28 cellular contexts compared by ENCODE assay signal in the genomic region with DNA sequence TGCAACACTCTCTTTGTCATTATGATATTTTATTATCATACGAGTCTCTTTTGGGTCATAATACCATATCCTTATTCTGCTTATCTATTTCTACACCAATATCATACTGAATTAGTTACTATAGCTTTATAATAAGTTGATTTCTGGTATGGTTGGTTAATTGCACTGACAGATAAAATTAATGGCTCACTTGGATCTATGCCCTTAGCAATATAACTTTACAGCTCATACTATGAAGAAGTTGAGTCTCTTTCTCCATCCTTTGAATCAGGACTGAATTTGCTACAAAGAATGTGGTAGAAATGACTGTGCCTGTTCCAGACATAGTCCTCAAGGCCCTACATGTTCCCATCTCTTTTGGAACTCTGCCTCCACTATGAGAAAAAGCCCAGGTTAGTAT.
"Had no signal": no experiment of that assay in that cellular context is flagged by ENCODE, and none has a peak within 500 bp of the region (broad histone marks: within the 10 kb centered on the region; RNA-seq: fewer than 3 reads in every experiment).

No MANE protein-coding gene starts in this region.

- H3K27ac ChIP-seq: neural progenitor cell, ovary, parathyroid adenoma, psoas muscle, right lobe of liver, sigmoid colon, spleen, suprapubic skin, testis, tibial artery, transverse colon, upper lobe of left lung, vagina had no signal

- H3K27me3 ChIP-seq: neural progenitor cell, ovary, right lobe of liver, sigmoid colon, spleen, suprapubic skin, testis, tibial artery, transverse colon, upper lobe of left lung, vagina had no signal

- H3K79me2 ChIP-seq: parathyroid adenoma had no signal

- H3K9me3 ChIP-seq: ovary, psoas muscle, right lobe of liver, sigmoid colon, spleen, suprapubic skin, testis, tibial artery, transverse colon, upper lobe of left lung, vagina had no signal

- H3K4me3 ChIP-seq: neural progenitor cell, ovary, psoas muscle, right lobe of liver, sigmoid colon, smooth muscle cell, spleen, suprapubic skin, testis, tibial artery, transverse colon, upper lobe of left lung, vagina had no signal

- H3K4me2 ChIP-seq: neural progenitor cell, smooth muscle cell had no signal

- ATAC-seq: natural killer cell; psoas muscle; right cardiac atrium; right lobe of liver; stimulated activated memory B cell treated with anti-CD40 and anti-IgM and Interleukin-4, amounts not matched to agents 10 μg/mL and 1 μg/mL and 100 μg/mL, for 72 hours; stimulated activated naive CD8-positive, alpha-beta T cell treated with anti-CD3 and anti-CD28 coated beads, Interleukin-15, amount 100 ng/mL, for 72 hours; stimulated activated naive CD8-positive, alpha-beta T cell treated with anti-CD3 and anti-CD28 coated beads, Interleukin-15, Interleukin-2, amounts not matched to agents 100 U/mL and 50 U/mL, for 24 hours had no signal

- DNase-seq: natural killer cell; occipital lobe; ovary; posterior cingulate gyrus; psoas muscle; right cardiac atrium; right lobe of liver; sigmoid colon; spleen; stimulated activated CD4-positive, alpha-beta T cell treated with anti-CD3 and anti-CD28 coated beads, Interleukin-12 subunit alpha, Interleukin-12 subunit beta, amount 100 ng/mL, for 4 hours; stimulated activated CD4-positive, alpha-beta T cell treated with anti-CD3 and anti-CD28 coated beads, Interleukin-1b, Interleukin-23, amount 100 ng/mL, for 48 hours; stimulated activated CD4-positive, alpha-beta T cell treated with anti-CD3 and anti-CD28 coated beads, Interleukin-4, amount 100 ng/mL, for 1 hour; stimulated activated CD4-positive, alpha-beta T cell treated with anti-CD3 and anti-CD28 coated beads, Interleukin-4, amount 100 ng/mL, for 4 hours; stimulated activated CD8-positive, alpha-beta memory T cell treated with anti-CD3 and anti-CD28 coated beads, Interleukin-4, amount 100 ng/mL, for 48 hours; stimulated activated naive CD4-positive, alpha-beta T cell; stimulated activated naive CD8-positive, alpha-beta T cell treated with anti-CD3 and anti-CD28 coated beads, Interleukin-15, amount 100 ng/mL, for 72 hours; stimulated activated naive CD8-positive, alpha-beta T cell treated with anti-CD3 and anti-CD28 coated beads, Interleukin-15, Interleukin-2, amounts not matched to agents 100 U/mL and 50 U/mL, for 24 hours; substantia nigra; testis; tibial artery; transverse colon; upper lobe of left lung had no signal

- H3K36me3 ChIP-seq: neural progenitor cell, ovary, right lobe of liver, sigmoid colon, spleen, suprapubic skin, tibial artery, transverse colon, upper lobe of left lung, vagina had no signal

- H3K4me1 ChIP-seq: parathyroid adenoma, right lobe of liver, spleen, suprapubic skin, testis, transverse colon, upper lobe of left lung, vagina had no signal

- H3K9ac ChIP-seq: neural progenitor cell, parathyroid adenoma had no signal

- H2AFZ ChIP-seq: neural progenitor cell, parathyroid adenoma had no signal
